ENCODE assay signal across 10 cellular contexts in the genomic region with DNA sequence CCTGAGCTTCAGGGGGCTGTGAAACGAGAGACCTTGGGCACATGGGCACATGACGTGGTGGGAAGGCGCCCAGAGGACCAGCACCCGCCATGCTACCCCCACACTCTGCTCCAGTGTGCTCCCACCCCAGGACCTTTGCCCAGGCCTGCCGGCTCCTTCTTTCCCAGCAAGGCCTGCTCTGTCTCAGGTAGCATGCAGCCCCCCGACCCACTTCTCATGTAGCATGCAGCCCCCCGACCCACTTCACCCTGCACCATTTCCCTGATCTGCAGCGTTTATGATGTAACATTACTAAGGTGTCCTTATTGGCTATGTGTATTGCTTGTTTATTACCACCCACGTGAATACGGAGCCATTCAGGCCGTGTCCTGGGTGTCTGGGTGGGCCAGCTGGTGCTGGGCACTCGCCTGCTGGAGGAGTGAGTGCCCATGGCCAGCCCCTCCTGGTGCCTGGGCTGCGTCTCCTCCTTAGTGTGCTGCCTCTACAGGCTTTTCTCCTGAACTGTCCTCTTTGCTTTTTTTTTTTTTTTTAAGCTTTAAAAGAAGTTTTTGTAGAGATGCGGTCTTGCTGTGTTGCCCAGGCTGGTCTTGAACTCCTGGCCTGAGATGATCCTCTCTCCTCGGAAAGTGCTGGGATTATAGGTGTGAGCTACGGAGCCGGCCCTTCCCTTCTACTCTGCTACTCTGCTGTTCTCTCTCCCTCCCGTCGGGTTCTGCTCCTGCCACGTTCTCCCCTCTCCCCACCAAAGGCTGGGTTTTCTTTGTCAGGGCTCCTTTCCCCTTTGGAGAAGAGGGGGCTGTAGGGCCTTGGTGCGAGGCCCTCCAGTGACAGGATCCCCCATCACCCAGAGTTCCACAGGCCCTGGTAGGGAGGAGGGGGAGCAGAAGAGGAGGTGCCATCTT. TPM values are rescaled to one million over a fixed set of nuclear protein-coding genes. Genes with fewer than 3 reads are reported as not detected.
DNase-seq lines count a peak whose midpoint lies in the region; ATAC-seq and TF ChIP-seq lines count a peak whose summit lies in the region.
"Had no signal": no experiment of that assay in that cellular context is flagged by ENCODE, and none has a peak within 500 bp of the region (broad histone marks: within the 10 kb centered on the region; RNA-seq: fewer than 3 reads in every experiment).

No MANE protein-coding gene starts in this region.

- H3K27me3 ChIP-seq in HCT116 (ENCODE audit: insufficient read depth, low read length): no peaks in the 10 kb centered on the region
- no peaks in the 10 kb centered on the region for H3K27me3 ChIP-seq in effector memory CD4-positive, alpha-beta T cell (replicated peaks; ENCODE audit: control insufficient read depth, insufficient read depth, low read length, poor library complexity, severe bottlenecking)

- H3K9ac ChIP-seq in HCT116 (ENCODE audit: low read length): peak overlapping the region; percentile 60

- H4K20me1 ChIP-seq in HCT116 (ENCODE audit: insufficient read depth): no peaks in the 10 kb centered on the region

- H3K4me2 ChIP-seq in HCT116 (ENCODE audit: low read length): peak overlapping the region; percentile 88

- BruUV-seq in HCT116 (replicated peaks; lab: Mats Ljungman, UMichigan): no TSS peak

- peaks cover 66% of the 10 kb centered on the region for H3K79me2 ChIP-seq in HCT116 (ENCODE audit: insufficient read depth, low read length)

- intact Hi-C loops in HCT116 (cut with micrococcal nuclease): no loop called here

- CTCF ChIA-PET in HCT116 (lab: Charles Lee): no interaction called here

- POLR2A ChIA-PET in HCT116 (lab: Charles Lee): interaction anchor here (1.0 to 1.2 kb wide), 2 partner anchors 12 to 27 kb away, joined by 4 to 5 read pairs; no protein-coding TSS in a partner anchor

- no peak for TF ChIP-seq POLR2A in HCT116 (IDR thresholded peaks at IDR 0.05; ENCODE audit: borderline replicate concordance, extremely low read depth, insufficient read depth, insufficient read length)

- TF ChIP-seq CTCF in HCT116 (IDR thresholded peaks at IDR 0.05 in 2 of 3, conservative IDR thresholded peaks at IDR 0.05 in 1 of 3; ENCODE audit: borderline replicate concordance in 1 of 3, insufficient read depth in 1 of 3, low read depth in 2 of 3, low read length in 2 of 3): peak in 1 of 3 experiments; percentile 19; a peak in 1 of 6 replicates
- TF ChIP-seq CTCF in fibroblast of mammary gland (conservative IDR thresholded peaks at IDR 0.05; ENCODE audit: control insufficient read depth, insufficient read depth, low read depth, low read length): peak; percentile 2
- no peak for TF ChIP-seq CTCF in GM13977 (IDR thresholded peaks at IDR 0.05; ENCODE audit: extremely low read depth, insufficient read depth, missing control alignments)

- peaks cover 66 to 71% of the 10 kb centered on the region in 2 experiments for H3K4me1 ChIP-seq in HCT116 (ENCODE audit: control insufficient read depth in 1 of 2, insufficient read depth in 2 of 2, low read length in 2 of 2)
- H3K4me1 ChIP-seq in effector memory CD4-positive, alpha-beta T cell (ENCODE audit: control insufficient read depth, insufficient read depth, low read length, poor library complexity, severe bottlenecking): peaks cover 22% of the 10 kb centered on the region

- peak overlapping the region; percentile 98 for H3K27ac ChIP-seq in HCT116 (ENCODE audit: low read depth, low read length)
- peak overlapping the region in 13 of 21 experiments; percentile 52 to 85 (median 72) for H3K27ac ChIP-seq in skin epidermis
- H3K27ac ChIP-seq in effector memory CD4-positive, alpha-beta T cell (ENCODE audit: insufficient read depth, low read length, poor library complexity, severe bottlenecking): no peak overlapping the region

- no peaks in the 10 kb centered on the region for H3K9me2 ChIP-seq in HCT116 (ENCODE audit: insufficient read depth)

- no peak overlapping the region for H2AFZ ChIP-seq in HCT116 (ENCODE audit: low read depth, low read length, poor library complexity, severe bottlenecking)

- no peaks in the 10 kb centered on the region for H3K36me3 ChIP-seq in HCT116 (ENCODE audit: control insufficient read depth in 1 of 2, insufficient read depth in 2 of 2, low read length in 2 of 2)
- no peaks in the 10 kb centered on the region for H3K36me3 ChIP-seq in effector memory CD4-positive, alpha-beta T cell (ENCODE audit: control insufficient read depth, insufficient read depth, low read length)

- H3K9me3 ChIP-seq in HCT116 (ENCODE audit: control insufficient read depth in 1 of 2, insufficient read depth in 1 of 2, low read depth in 1 of 2, low read length in 2 of 2): no peaks in the 10 kb centered on the region
- H3K9me3 ChIP-seq in effector memory CD4-positive, alpha-beta T cell (ENCODE audit: control insufficient read depth, low read length): no peaks in the 10 kb centered on the region

- DNase-seq in HCT116 (ENCODE audit: low read depth, low spot score) (no peak), SK-MEL-5 (ENCODE audit: low read depth, low spot score) (peak; percentile 8), fibroblast of mammary gland (ENCODE audit: low read depth) (no peak), NCI-H1417 treated with DMSO at 0.1 percent for 48 hours (lab: John Stamatoyannopoulos, UW) (no peak), foreskin melanocyte (no peak), GM13977 (ENCODE audit: low spot score) (no peak)
- no peak for DNase-seq in effector memory CD4-positive, alpha-beta T cell
- DNase-seq: activated gamma-delta T cell treated with Interleukin-2 at 50 U/mL for 16 hours, T-helper 9 cell had no signal

- peak; percentile 39 for ATAC-seq in HCT116

- TF ChIP-seq RAD21 in HCT116 (IDR thresholded peaks at IDR 0.05; ENCODE audit: low read depth): no peak

- H3K4me3 ChIP-seq in HCT116 (replicated peaks in 1 of 2; ENCODE audit: low read depth in 1 of 2, low read length in 2 of 2): peak overlapping the region; percentile 24 to 52
- no peak overlapping the region for H3K4me3 ChIP-seq in fibroblast of mammary gland (ENCODE audit: control insufficient read depth, low read depth, low read length)
- H3K4me3 ChIP-seq in skin epidermis: no peak overlapping the region
- H3K4me3 ChIP-seq in effector memory CD4-positive, alpha-beta T cell (ENCODE audit: insufficient read depth, low read depth, low read length, poor library complexity, severe bottlenecking): no peak overlapping the region

- RAD21 ChIA-PET in HCT116 (lab: Charles Lee; ENCODE audit: low non-redundant PET in 1 of 2, low total read pairs in 2 of 2, uncharacterized antibody in 2 of 2, unreplicated experiment in 2 of 2): interaction anchor here in 1 of 2 experiments (0.6 to 1.4 kb wide), 2 partner anchors 23 to 70 kb away, joined by 3 to 8 read pairs; a partner anchor contains a TSS

- in situ Hi-C loops in SK-MEL-5 (cut with HindIII; ENCODE audit: low pct_unique_long_range_greater_than_20kb, low sequenced_read_pairs) (no loop called here), GM13977 (cut with MboI; ENCODE audit: low pct_unique_long_range_greater_than_20kb, low sequenced_read_pairs, unreplicated experiment) (no loop called here)

TF ChIP-seq in HCT116, 20 proteins besides CTCF, POLR2A, EP300 and RAD21:
- TF ChIP-seq ZNF274 (IDR thresholded peaks at IDR 0.05; ENCODE audit: low read depth, low read length) (no peak), TCF7L2 (IDR thresholded peaks at IDR 0.05; ENCODE audit: borderline replicate concordance, extremely low read depth, insufficient read depth, insufficient read length) (no peak), YY1 (IDR thresholded peaks at IDR 0.05; ENCODE audit: extremely low read depth, insufficient replicate concordance, low read depth, low read length) (peak; percentile 11)

RNA-seq across cellular contexts. Expression of a gene that starts 29.4 kb away (rescaled TPM):
- total RNA-seq in HCT116 (2021; ENCODE audit: unreplicated experiment): 55.2 TPM
- polyA plus RNA-seq in HCT116 (2012): 58.9 and 66.2 TPM in 2 replicates
- 8.8 and 12.2 TPM in 2 replicates for total RNA-seq in SK-MEL-5 (2014; rRNA removed; shearing (Covaris generic))
- 34.9 and 46.3 TPM in 2 replicates for polyA plus RNA-seq in SK-MEL-5 (2015; cell fraction: cytosol; rRNA removed)
- 15.5 and 16.2 TPM in 2 replicates for polyA plus RNA-seq in SK-MEL-5 (2015; cell fraction: nucleus; rRNA removed)

Comparison
In these comparisons a context has a peak if more than half of its experiments do, and no peak if none do; other contexts are left out.
1. H3K4me3 ChIP-seq: peak in HCT116 (2 of 2); none in fibroblast of mammary gland (single experiment), skin epidermis (0 of 7) and effector memory CD4-positive, alpha-beta T cell (single experiment).